8 cellular contexts compared by ENCODE assay signal in genomic region chr10:92241158-92241500, GRCh38. TPM values are rescaled to one million over a fixed set of nuclear protein-coding genes. Genes with fewer than 3 reads are reported as not detected.
DNase-seq lines count a peak whose midpoint lies in the region; ATAC-seq lines count a peak whose summit lies in the region.

No MANE protein-coding gene starts in this region.

- DNase-seq in activated naive CD4-positive, alpha-beta T cell treated with anti-CD3 and anti-CD28 coated beads, Interleukin-2, amount 10 ng/mL, durations not matched to agents 7 days and 5 days, result no peak
- no peak for DNase-seq in activated naive CD4-positive, alpha-beta T cell treated with anti-CD3 and anti-CD28 coated beads, Interleukin-2, amount 50 U/mL, for 16 hours
- no peak for DNase-seq in activated T-helper 1 cell treated with anti-CD3 and anti-CD28 coated beads, Interleukin-12 subunit alpha, Interleukin-12 subunit beta, Interleukin-2, Interleukin-4 antibody, amounts not matched to agents 30 ng/mL and 10 ng/mL and 1 ng/mL, durations not matched to agents 14 hours and 24 hours and 36 hours (ENCODE audit: low spot score)
- DNase-seq in left ventricle myocardium superior, result peak; percentile 54
- DNase-seq in cortex of kidney (lab: John Stamatoyannopoulos, UW), result no peak

- peaks cover 10% of the 10 kb centered on the region for H3K4me1 ChIP-seq in rectal smooth muscle tissue (ENCODE audit: control insufficient read depth, insufficient read depth, low read length)

- no peaks in the 10 kb centered on the region for H3K27me3 ChIP-seq in rectal smooth muscle tissue (ENCODE audit: control insufficient read depth, insufficient read depth, low read length)

- no peak overlapping the region for H3K27ac Mint-ChIP-seq in activated naive CD4-positive, alpha-beta T cell treated with anti-CD3 and anti-CD28 coated beads, Interleukin-2, amount 10 ng/mL, durations not matched to agents 7 days and 5 days
- H3K27ac Mint-ChIP-seq in activated T-helper 1 cell treated with anti-CD3 and anti-CD28 coated beads, Interleukin-12 subunit alpha, Interleukin-12 subunit beta, Interleukin-2, Interleukin-4 antibody, amounts not matched to agents 30 ng/mL and 10 ng/mL and 1 ng/mL, durations not matched to agents 14 hours and 24 hours and 36 hours, result no peak overlapping the region

- peak overlapping the region; percentile 88 for H3K27ac ChIP-seq in rectal smooth muscle tissue (ENCODE audit: low read depth, low read length)

- H3K27me3 Mint-ChIP-seq in activated naive CD4-positive, alpha-beta T cell treated with anti-CD3 and anti-CD28 coated beads, Interleukin-2, amount 10 ng/mL, durations not matched to agents 7 days and 5 days, result peaks cover 37% of the 10 kb centered on the region
- H3K27me3 Mint-ChIP-seq in activated T-helper 1 cell treated with anti-CD3 and anti-CD28 coated beads, Interleukin-12 subunit alpha, Interleukin-12 subunit beta, Interleukin-2, Interleukin-4 antibody, amounts not matched to agents 30 ng/mL and 10 ng/mL and 1 ng/mL, durations not matched to agents 14 hours and 24 hours and 36 hours (ENCODE audit: insufficient read depth), result peaks cover 14% of the 10 kb centered on the region

- peak overlapping the region; percentile 94 for H3K4me3 ChIP-seq in rectal smooth muscle tissue (ENCODE audit: low read length)

- no peaks in the 10 kb centered on the region for H3K9me3 Mint-ChIP-seq in activated naive CD4-positive, alpha-beta T cell treated with anti-CD3 and anti-CD28 coated beads, Interleukin-2, amount 10 ng/mL, durations not matched to agents 7 days and 5 days
- no peaks in the 10 kb centered on the region for H3K9me3 Mint-ChIP-seq in activated T-helper 1 cell treated with anti-CD3 and anti-CD28 coated beads, Interleukin-12 subunit alpha, Interleukin-12 subunit beta, Interleukin-2, Interleukin-4 antibody, amounts not matched to agents 30 ng/mL and 10 ng/mL and 1 ng/mL, durations not matched to agents 14 hours and 24 hours and 36 hours

- ATAC-seq in left ventricle myocardium superior, result peak; percentile 58
- ATAC-seq in HG03342 (IDR thresholded peaks at IDR 0.05; ENCODE audit: unreplicated experiment), result no peak
- no peak for ATAC-seq in HG03520 (IDR thresholded peaks at IDR 0.05; ENCODE audit: unreplicated experiment)

- CTCF ChIA-PET in activated naive CD4-positive, alpha-beta T cell treated with anti-CD3 and anti-CD28 coated beads, Interleukin-2, amount 10 ng/mL, durations not matched to agents 7 days and 5 days (lab: Charles Lee), result no interaction called here

- H3K9ac ChIP-seq in rectal smooth muscle tissue (ENCODE audit: low read length), result peak overlapping the region; percentile 51

- intact Hi-C loops in activated T-helper 1 cell treated with anti-CD3 and anti-CD28 coated beads, Interleukin-12 subunit alpha, Interleukin-12 subunit beta, Interleukin-2, Interleukin-4 antibody, amounts not matched to agents 30 ng/mL and 10 ng/mL and 1 ng/mL, durations not matched to agents 14 hours and 24 hours and 36 hours (cut with micrococcal nuclease), result loop anchor here (2.0 kb wide), 2 partner anchors 26 to 30 kb away; no protein-coding TSS in a partner anchor
- intact Hi-C loops in left ventricle myocardium superior (cut with micrococcal nuclease), result loop anchor here (10.0 kb wide), 2 partner anchors 54 to 156 kb away; partner anchors contain the start of genes CPEB3 and MARCHF5

- peaks cover 32% of the 10 kb centered on the region for H3K4me1 Mint-ChIP-seq in activated naive CD4-positive, alpha-beta T cell treated with anti-CD3 and anti-CD28 coated beads, Interleukin-2, amount 10 ng/mL, durations not matched to agents 7 days and 5 days
- H3K4me1 Mint-ChIP-seq in activated T-helper 1 cell treated with anti-CD3 and anti-CD28 coated beads, Interleukin-12 subunit alpha, Interleukin-12 subunit beta, Interleukin-2, Interleukin-4 antibody, amounts not matched to agents 30 ng/mL and 10 ng/mL and 1 ng/mL, durations not matched to agents 14 hours and 24 hours and 36 hours (ENCODE audit: low read depth), result peaks cover 32% of the 10 kb centered on the region

- peak overlapping the region; percentile 86 for H3K4me3 Mint-ChIP-seq in activated naive CD4-positive, alpha-beta T cell treated with anti-CD3 and anti-CD28 coated beads, Interleukin-2, amount 10 ng/mL, durations not matched to agents 7 days and 5 days
- peak overlapping the region; percentile 92 for H3K4me3 Mint-ChIP-seq in activated T-helper 1 cell treated with anti-CD3 and anti-CD28 coated beads, Interleukin-12 subunit alpha, Interleukin-12 subunit beta, Interleukin-2, Interleukin-4 antibody, amounts not matched to agents 30 ng/mL and 10 ng/mL and 1 ng/mL, durations not matched to agents 14 hours and 24 hours and 36 hours

- no peaks in the 10 kb centered on the region for H3K36me3 ChIP-seq in rectal smooth muscle tissue (ENCODE audit: control insufficient read depth, insufficient read depth, low read length)

- H3K36me3 Mint-ChIP-seq in activated naive CD4-positive, alpha-beta T cell treated with anti-CD3 and anti-CD28 coated beads, Interleukin-2, amount 10 ng/mL, durations not matched to agents 7 days and 5 days, result peaks cover 17% of the 10 kb centered on the region
- H3K36me3 Mint-ChIP-seq in activated T-helper 1 cell treated with anti-CD3 and anti-CD28 coated beads, Interleukin-12 subunit alpha, Interleukin-12 subunit beta, Interleukin-2, Interleukin-4 antibody, amounts not matched to agents 30 ng/mL and 10 ng/mL and 1 ng/mL, durations not matched to agents 14 hours and 24 hours and 36 hours (ENCODE audit: low read depth), result peaks cover 14% of the 10 kb centered on the region

RNA-seq across cellular contexts. Expression of gene CPEB3, which starts 49.7 kb away (rescaled TPM):
- 2.5 and 2.7 TPM in 2 replicates for total RNA-seq in activated T-helper 1 cell treated with anti-CD3 and anti-CD28 coated beads, Interleukin-12 subunit alpha, Interleukin-12 subunit beta, Interleukin-2, Interleukin-4 antibody, amounts not matched to agents 30 ng/mL and 10 ng/mL and 1 ng/mL, durations not matched to agents 14 hours and 24 hours and 36 hours
- total RNA-seq in left ventricle myocardium superior, result 18.0 TPM

RNA-seq across cellular contexts. Expression of gene MARCHF5, which starts 49.8 kb away (rescaled TPM):
- 22.5 and 23.9 TPM in 2 replicates for total RNA-seq in activated T-helper 1 cell treated with anti-CD3 and anti-CD28 coated beads, Interleukin-12 subunit alpha, Interleukin-12 subunit beta, Interleukin-2, Interleukin-4 antibody, amounts not matched to agents 30 ng/mL and 10 ng/mL and 1 ng/mL, durations not matched to agents 14 hours and 24 hours and 36 hours
- total RNA-seq in left ventricle myocardium superior, result 32.9 TPM
